In genomic region chr6:26053929-26054658, GRCh38 we compare ENCODE assay signal across 8 cellular contexts. TPM values are rescaled to one million over a fixed set of nuclear protein-coding genes. Genes with fewer than 3 reads are reported as not detected.
DNase-seq lines count a peak whose midpoint lies in the region; ATAC-seq and TF ChIP-seq lines count a peak whose summit lies in the region.

No MANE protein-coding gene starts in this region.

- no peaks in the 10 kb centered on the region for H3K36me3 ChIP-seq in NT2/D1 (ENCODE audit: insufficient read depth, insufficient read length, low read length)

- intact Hi-C loops in dendritic cell treated with granulocyte-macrophage colony-stimulating factor and Interleukin-4, amounts not matched to agents 40 ng/mL and 50 ng/mL, for 4 days (cut with micrococcal nuclease), result loop anchor here (1.0 kb wide), 1 partner anchor 9 kb away; a partner anchor contains a TSS
- intact Hi-C loops in natural killer cell (cut with micrococcal nuclease), result loop anchor here (2.0 kb wide), 2 partner anchors 69 to 105 kb away; a partner anchor contains a TSS

- peak overlapping the region; percentile 70 for H3K9ac ChIP-seq in NT2/D1 (ENCODE audit: insufficient read length, low read depth)

- no peaks in the 10 kb centered on the region for H3K4me1 ChIP-seq in NT2/D1 (ENCODE audit: insufficient read depth, insufficient read length)

- H3K27ac Mint-ChIP-seq in dendritic cell treated with granulocyte-macrophage colony-stimulating factor and Interleukin-4, amounts not matched to agents 40 ng/mL and 50 ng/mL, for 4 days, result peak overlapping the region; percentile 97
- peak overlapping the region; percentile 98 to 99 for H3K27ac Mint-ChIP-seq in natural killer cell

- DNase-seq in NT2/D1 (ENCODE audit: low read depth, low spot score) (no peak), natural killer cell (no peak), NCI-H2029 (lab: John Stamatoyannopoulos, UW) (no peak)
- no peak for DNase-seq in activated CD8-positive, alpha-beta memory T cell treated with anti-CD3 and anti-CD28 coated beads, Interleukin-2, amount 50 U/mL, for 4 hours
- no peak for DNase-seq in activated CD4-positive, alpha-beta T cell treated with anti-CD3 and anti-CD28 coated beads, Interleukin-2, amount 50 U/mL, for 1 hour

- no peaks in the 10 kb centered on the region for H3K9me3 ChIP-seq in NT2/D1 (ENCODE audit: insufficient read depth, low read length)

- peaks cover 13% of the 10 kb centered on the region for H3K36me3 Mint-ChIP-seq in dendritic cell treated with granulocyte-macrophage colony-stimulating factor and Interleukin-4, amounts not matched to agents 40 ng/mL and 50 ng/mL, for 4 days (ENCODE audit: low read depth)
- H3K36me3 Mint-ChIP-seq in natural killer cell, result no peaks in the 10 kb centered on the region

- ATAC-seq in natural killer cell, result no peak
- no peak for ATAC-seq in GM19023 (IDR thresholded peaks at IDR 0.05; ENCODE audit: unreplicated experiment)

- peaks cover 25% of the 10 kb centered on the region for H3K4me1 Mint-ChIP-seq in dendritic cell treated with granulocyte-macrophage colony-stimulating factor and Interleukin-4, amounts not matched to agents 40 ng/mL and 50 ng/mL, for 4 days (ENCODE audit: low read depth)
- peaks cover 29 to 35% of the 10 kb centered on the region in 2 donors for H3K4me1 Mint-ChIP-seq in natural killer cell

- H3K4me3 ChIP-seq in GM08714 (ENCODE audit: low read length) (peak overlapping the region; percentile 98), NT2/D1 (ENCODE audit: insufficient read length, low read depth) (peak overlapping the region; percentile 71)

- peak overlapping the region; percentile 85 for H3K4me3 Mint-ChIP-seq in dendritic cell treated with granulocyte-macrophage colony-stimulating factor and Interleukin-4, amounts not matched to agents 40 ng/mL and 50 ng/mL, for 4 days
- H3K4me3 Mint-ChIP-seq in natural killer cell, result peak overlapping the region; percentile 96

- H3K27me3 ChIP-seq in NT2/D1 (ENCODE audit: insufficient read depth, insufficient read length), result no peaks in the 10 kb centered on the region

- H3K27me3 Mint-ChIP-seq in dendritic cell treated with granulocyte-macrophage colony-stimulating factor and Interleukin-4, amounts not matched to agents 40 ng/mL and 50 ng/mL, for 4 days, result no peaks in the 10 kb centered on the region
- H3K27me3 Mint-ChIP-seq in natural killer cell (ENCODE audit: low read depth in 2 of 2), result no peaks in the 10 kb centered on the region

- TF ChIP-seq CTCF in natural killer cell (IDR thresholded peaks at IDR 0.05), result no peak

- H3K9me3 Mint-ChIP-seq in dendritic cell treated with granulocyte-macrophage colony-stimulating factor and Interleukin-4, amounts not matched to agents 40 ng/mL and 50 ng/mL, for 4 days, result no peaks in the 10 kb centered on the region
- H3K9me3 Mint-ChIP-seq in natural killer cell, result no peaks in the 10 kb centered on the region

RNA-seq across cellular contexts. Expression of gene HFE, which starts 33.1 kb away (rescaled TPM):
- 1 to 10 TPM; 1.5 to 2.3 (median 1.8) TPM for total RNA-seq in natural killer cell
